Comparison of ENCODE assay signal across 8 cellular contexts in genomic region chr14:49892301-49892635, GRCh38. TPM values are rescaled to one million over a fixed set of nuclear protein-coding genes. Genes with fewer than 3 reads are reported as not detected.
DNase-seq lines count a peak whose midpoint lies in the region; ATAC-seq and TF ChIP-seq lines count a peak whose summit lies in the region.

No MANE protein-coding gene starts in this region.

- peaks cover 21% of the 10 kb centered on the region for H3K36me3 ChIP-seq in HUES6 (ENCODE audit: control insufficient read depth, insufficient read depth, low read length)
- H3K36me3 ChIP-seq in OCI-LY3 (replicated peaks; ENCODE audit: low read depth, low read length) = peaks cover 28% of the 10 kb centered on the region

- H3K27me3 ChIP-seq in HUES6 (ENCODE audit: control insufficient read depth, insufficient read depth, low read length) = no peaks in the 10 kb centered on the region
- no peaks in the 10 kb centered on the region for H3K27me3 ChIP-seq in OCI-LY3 (ENCODE audit: low read depth, low read length)

- H3K4me3 Mint-ChIP-seq in activated naive CD8-positive, alpha-beta T cell treated with anti-CD3 and anti-CD28 coated beads, Interleukin-2, amount 10 ng/mL, durations not matched to agents 7 days and 5 days = peak overlapping the region; percentile 99
- H3K4me3 Mint-ChIP-seq in glutamatergic neuron (ENCODE audit: unreplicated experiment) = peak overlapping the region; percentile 98

- H3K27ac ChIP-seq in HUES6 (ENCODE audit: low read depth, low read length) (peak overlapping the region; percentile 99), OCI-LY3 (ENCODE audit: low read length) (peak overlapping the region; percentile 96)

- no peaks in the 10 kb centered on the region for H3K27me3 Mint-ChIP-seq in activated naive CD8-positive, alpha-beta T cell treated with anti-CD3 and anti-CD28 coated beads, Interleukin-2, amount 10 ng/mL, durations not matched to agents 7 days and 5 days
- peaks cover 7% of the 10 kb centered on the region for H3K27me3 Mint-ChIP-seq in glutamatergic neuron (ENCODE audit: unreplicated experiment)

- H3K4me1 ChIP-seq in HUES6 (ENCODE audit: control insufficient read depth, insufficient read depth, low read length) (peaks cover 7% of the 10 kb centered on the region), OCI-LY3 (ENCODE audit: low read length) (peaks cover 20% of the 10 kb centered on the region)

- H3K9me3 Mint-ChIP-seq in activated naive CD8-positive, alpha-beta T cell treated with anti-CD3 and anti-CD28 coated beads, Interleukin-2, amount 10 ng/mL, durations not matched to agents 7 days and 5 days = no peaks in the 10 kb centered on the region
- peaks cover 10% of the 10 kb centered on the region for H3K9me3 Mint-ChIP-seq in glutamatergic neuron (ENCODE audit: unreplicated experiment)

- H3K4me3 ChIP-seq in HUES6 (ENCODE audit: low read depth, low read length) = peak overlapping the region; percentile 99
- H3K4me3 ChIP-seq in OCI-LY3 (ENCODE audit: low read length) = peak overlapping the region; percentile 98

- H3K9me3 ChIP-seq in HUES6 (ENCODE audit: control insufficient read depth, insufficient read depth, low read depth, low read length) (no peaks in the 10 kb centered on the region), OCI-LY3 (ENCODE audit: insufficient read depth, low read length) (no peaks in the 10 kb centered on the region)

- peaks cover 15% of the 10 kb centered on the region for H3K4me1 Mint-ChIP-seq in activated naive CD8-positive, alpha-beta T cell treated with anti-CD3 and anti-CD28 coated beads, Interleukin-2, amount 10 ng/mL, durations not matched to agents 7 days and 5 days
- peaks cover 24% of the 10 kb centered on the region for H3K4me1 Mint-ChIP-seq in glutamatergic neuron (ENCODE audit: low read depth, unreplicated experiment)

- H4K20me1 ChIP-seq in OCI-LY3 (ENCODE audit: insufficient read depth, low read length) = peaks cover 36% of the 10 kb centered on the region

- TF ChIP-seq CTCF in OCI-LY3 (IDR thresholded peaks at IDR 0.05; ENCODE audit: low read depth, low read length) (no peak), glutamatergic neuron (IDR thresholded peaks at IDR 0.05; ENCODE audit: partially characterized antibody, unreplicated experiment) (no peak)

- peaks cover 53% of the 10 kb centered on the region for H3K79me2 ChIP-seq in OCI-LY3 (ENCODE audit: low read length)

- peak overlapping the region; percentile 99 for H3K9ac ChIP-seq in HUES6 (ENCODE audit: low read length)
- peak overlapping the region; percentile 100 for H3K9ac ChIP-seq in OCI-LY3 (ENCODE audit: low read length)

- H3K27ac Mint-ChIP-seq in activated naive CD8-positive, alpha-beta T cell treated with anti-CD3 and anti-CD28 coated beads, Interleukin-2, amount 10 ng/mL, durations not matched to agents 7 days and 5 days = peak overlapping the region; percentile 99
- peak overlapping the region; percentile 100 for H3K27ac Mint-ChIP-seq in glutamatergic neuron (ENCODE audit: unreplicated experiment)

- peaks cover 37% of the 10 kb centered on the region for H3K36me3 Mint-ChIP-seq in activated naive CD8-positive, alpha-beta T cell treated with anti-CD3 and anti-CD28 coated beads, Interleukin-2, amount 10 ng/mL, durations not matched to agents 7 days and 5 days
- no peaks in the 10 kb centered on the region for H3K36me3 Mint-ChIP-seq in glutamatergic neuron (ENCODE audit: unreplicated experiment)

- DNase-seq in DMS114 treated with DMSO at 0.1 percent for 48 hours (lab: John Stamatoyannopoulos, UW; ENCODE audit: unreplicated experiment) (peak; percentile 77), glutamatergic neuron (no peak), occipital lobe (lab: John Stamatoyannopoulos, UW) (peak; percentile 65)
- no peak for DNase-seq in activated naive CD8-positive, alpha-beta T cell treated with anti-CD3 and anti-CD28 coated beads, Interleukin-2, amount 10 ng/mL, durations not matched to agents 7 days and 5 days

- ATAC-seq in GM21360 (IDR thresholded peaks at IDR 0.05; ENCODE audit: unreplicated experiment) (peak; percentile 35), HG02938 (IDR thresholded peaks at IDR 0.05; ENCODE audit: unreplicated experiment) (no peak)
- peak; percentile 28 for ATAC-seq in activated naive CD8-positive, alpha-beta T cell treated with anti-CD3 and anti-CD28 coated beads, Interleukin-2, amount 10 ng/mL, durations not matched to agents 7 days and 5 days (ENCODE audit: low read depth)

- no peak overlapping the region for H2AFZ ChIP-seq in OCI-LY3 (ENCODE audit: low read depth, low read length)

- peak overlapping the region; percentile 86 for H3K4me2 ChIP-seq in OCI-LY3 (ENCODE audit: low read length)

- POLR2A ChIA-PET in activated naive CD8-positive, alpha-beta T cell treated with anti-CD3 and anti-CD28 coated beads, Interleukin-2, amount 10 ng/mL, durations not matched to agents 7 days and 5 days (lab: Charles Lee) = interaction anchor here (0.5 to 3.7 kb wide), 30 partner anchors 8 to 224 kb away, joined by 3 to 121 read pairs (median 6); partner anchors contain the start of genes NEMF and VCPKMT

RNA-seq across cellular contexts. Expression of gene ARF6, which starts 0.6 kb away (rescaled TPM):
- total RNA-seq in activated naive CD8-positive, alpha-beta T cell treated with anti-CD3 and anti-CD28 coated beads, Interleukin-2, amount 10 ng/mL, durations not matched to agents 7 days and 5 days = 100 to 1,000 TPM; 162 to 169 TPM
- total RNA-seq in glutamatergic neuron (ENCODE audit: unreplicated experiment) (38.8 TPM), occipital lobe (61.3 TPM)

RNA-seq across cellular contexts. Expression of gene NEMF, which starts 39.7 kb away (rescaled TPM):
- 10 to 100 TPM; 90.1 to 91.1 TPM for total RNA-seq in activated naive CD8-positive, alpha-beta T cell treated with anti-CD3 and anti-CD28 coated beads, Interleukin-2, amount 10 ng/mL, durations not matched to agents 7 days and 5 days
- total RNA-seq in glutamatergic neuron (ENCODE audit: unreplicated experiment) = 78.8 TPM
- 145 TPM for total RNA-seq in occipital lobe

Comparison
In these comparisons a context has a peak if more than half of its experiments do, and no peak if none do; other contexts are left out.
1. DNase-seq: peak in DMS114 treated with DMSO at 0.1 percent for 48 hours (single experiment) and occipital lobe (single experiment); none in activated naive CD8-positive, alpha-beta T cell treated with anti-CD3 and anti-CD28 coated beads, Interleukin-2, amount 10 ng/mL, durations not matched to agents 7 days and 5 days (single experiment) and glutamatergic neuron (single experiment).